ENCODE assay signal across 23 cellular contexts in the genomic region with DNA sequence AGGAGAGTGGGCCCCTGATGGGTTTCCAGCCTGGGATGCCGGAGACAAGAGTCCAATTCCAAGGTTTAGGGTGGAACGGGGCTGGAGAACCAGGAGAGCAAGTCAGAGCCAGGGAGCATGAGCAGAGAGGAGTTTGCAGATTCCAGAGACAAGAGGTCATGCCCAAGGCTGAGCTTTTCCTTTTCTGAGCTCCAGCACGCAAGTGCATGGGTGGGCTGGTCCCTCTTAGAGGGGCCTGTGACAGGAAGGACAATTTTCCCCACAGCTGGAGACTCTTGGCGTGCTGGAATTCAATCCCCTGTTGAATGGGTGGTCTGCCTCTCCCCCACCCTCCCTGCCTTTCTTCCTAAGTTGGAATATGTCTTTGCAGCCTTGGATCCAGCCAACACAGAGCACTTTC.
"Had no signal": no experiment of that assay in that cellular context is flagged by ENCODE, and none has a peak within 500 bp of the region (broad histone marks: within the 10 kb centered on the region; RNA-seq: fewer than 3 reads in every experiment).

No MANE protein-coding gene starts in this region.

- ATAC-seq: K562, Panc1, PC-3 had no signal

- DNase-seq: Kasumi-1, MM.1S, NCI-H1092 treated with DMSO at 0.1 percent for 48 hours, NCI-H1436, NCI-H187, NCI-H2029, NCI-H2081 treated with DMSO at 0.1 percent for 48 hours, NCI-H2171, NCI-H226, NCI-H446, NCI-H510A, NCI-H524 treated with DMSO at 0.1 percent for 48 hours, NCI-H69, NCI-H774, PC-3, SHP77 had no signal

- H3K4me2 ChIP-seq: KMS-11 had no signal

- H3K9ac ChIP-seq: KMS-11 had no signal

- H3K36me3 Mint-ChIP-seq: IgD-negative memory B cell had no signal

- H3K27ac Mint-ChIP-seq: IgD-negative memory B cell had no signal

- H3K4me3 Mint-ChIP-seq: IgD-negative memory B cell had no signal

- H3K27me3 Mint-ChIP-seq: IgD-negative memory B cell had no signal

- H3K27ac ChIP-seq: HL-60, KMS-11, RWPE1, SK-N-MC had no signal

- H3K4me1 Mint-ChIP-seq: IgD-negative memory B cell had no signal

- H3K4me3 ChIP-seq: K562, SK-N-MC had no signal
